Comparison of ENCODE assay signal across 9 cellular contexts in the genomic region with DNA sequence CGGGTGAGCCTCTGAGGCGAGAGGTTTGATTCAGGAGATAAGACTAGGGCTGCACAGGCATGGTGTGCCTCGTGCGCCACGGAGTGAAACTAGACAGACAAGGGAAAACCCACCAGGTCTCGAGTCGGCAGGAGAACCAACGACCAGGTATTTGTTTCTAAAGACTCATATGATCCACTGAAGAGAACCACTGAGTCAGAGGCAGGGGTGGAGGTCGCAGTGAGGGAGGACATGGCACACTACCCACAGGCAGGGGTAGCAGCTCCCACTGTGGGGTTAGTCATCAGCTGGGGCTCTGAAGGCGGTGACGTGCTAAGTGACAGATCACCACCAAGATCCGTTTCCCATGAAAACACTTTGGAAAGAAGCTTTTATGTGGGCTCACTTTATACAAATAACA. TPM values are rescaled to one million over a fixed set of nuclear protein-coding genes. Genes with fewer than 3 reads are reported as not detected.
DNase-seq lines count a peak whose midpoint lies in the region; ATAC-seq and TF ChIP-seq lines count a peak whose summit lies in the region.
"Had no signal": no experiment of that assay in that cellular context is flagged by ENCODE, and none has a peak within 500 bp of the region (broad histone marks: within the 10 kb centered on the region; RNA-seq: fewer than 3 reads in every experiment).

No MANE protein-coding gene starts in this region.

- H3K36me3 ChIP-seq in CD4-positive, CD25-positive, alpha-beta regulatory T cell (ENCODE audit: control insufficient read depth, insufficient read depth, low read length) = no peaks in the 10 kb centered on the region

- peak overlapping the region in 2 of 3 donors; percentile 68 to 93 for H3K27ac Mint-ChIP-seq in CD4-positive, CD25-positive, alpha-beta regulatory T cell
- peak overlapping the region in 3 of 5 experiments; percentile 10 to 20 (median 16) for H3K27ac Mint-ChIP-seq in brain

- in situ Hi-C loops in GM13977 (cut with MboI; ENCODE audit: low pct_unique_long_range_greater_than_20kb, low sequenced_read_pairs, unreplicated experiment) = no loop called here

- no peaks in the 10 kb centered on the region for H3K9me3 ChIP-seq in CD4-positive, CD25-positive, alpha-beta regulatory T cell (ENCODE audit: control insufficient read depth in 2 of 2, low read length in 2 of 2)

- peak; percentile 82 to 83 for ATAC-seq in CD4-positive, CD25-positive, alpha-beta regulatory T cell (ENCODE audit: low read depth in 2 of 2)
- ATAC-seq in GM18511 (IDR thresholded peaks at IDR 0.05; ENCODE audit: unreplicated experiment) = no peak

- no peaks in the 10 kb centered on the region for H3K27me3 Mint-ChIP-seq in CD4-positive, CD25-positive, alpha-beta regulatory T cell
- H3K27me3 Mint-ChIP-seq in brain = no peaks in the 10 kb centered on the region

- peak; percentile 30 to 70 (median 43) for DNase-seq in CD4-positive, CD25-positive, alpha-beta regulatory T cell
- DNase-seq in activated CD4-positive, CD25-positive, alpha-beta regulatory T cell treated with anti-CD3 and anti-CD28 coated beads, Interleukin-2, amount 50 U/mL, for 16 hours (ENCODE audit: low read depth, low spot score) = peak; percentile 69
- peak; percentile 75 to 87 (median 76) for DNase-seq in stimulated activated CD4-positive, alpha-beta T cell treated with anti-CD3 and anti-CD28 coated beads, Interleukin-12 subunit alpha, Interleukin-12 subunit beta, amount 100 ng/mL, for 48 hours (ENCODE audit: low read depth in 2 of 3, low spot score in 1 of 3)
- DNase-seq in Ammon's horn (ENCODE audit: low spot score) (no peak), T1000 (lab: John Stamatoyannopoulos, UW) (no peak), GM13977 (ENCODE audit: low spot score) (no peak)
- DNase-seq: KBM-7 had no signal

- peak overlapping the region; percentile 83 to 86 (median 84) for H3K4me3 Mint-ChIP-seq in CD4-positive, CD25-positive, alpha-beta regulatory T cell
- H3K4me3 Mint-ChIP-seq in brain = no peak overlapping the region

- H3K4me3 ChIP-seq in CD4-positive, CD25-positive, alpha-beta regulatory T cell (ENCODE audit: low read depth, low read length) = peak overlapping the region; percentile 65

- no peak for TF ChIP-seq CTCF in brain (conservative IDR thresholded peaks at IDR 0.05)
- TF ChIP-seq CTCF in GM13977 (IDR thresholded peaks at IDR 0.05; ENCODE audit: extremely low read depth, insufficient read depth, missing control alignments) = no peak

- no peaks in the 10 kb centered on the region for H3K27me3 ChIP-seq in CD4-positive, CD25-positive, alpha-beta regulatory T cell (ENCODE audit: control insufficient read depth, insufficient read depth, low read length)

- H3K36me3 Mint-ChIP-seq in CD4-positive, CD25-positive, alpha-beta regulatory T cell = peaks cover 13% of the 10 kb centered on the region
- H3K36me3 Mint-ChIP-seq in brain = peaks cover 38% of the 10 kb centered on the region

- H3K4me1 ChIP-seq in CD4-positive, CD25-positive, alpha-beta regulatory T cell (ENCODE audit: control insufficient read depth, insufficient read depth, low read length, poor library complexity, severe bottlenecking) = peaks cover 43% of the 10 kb centered on the region

- no peaks in the 10 kb centered on the region for H3K9me3 Mint-ChIP-seq in CD4-positive, CD25-positive, alpha-beta regulatory T cell
- H3K9me3 Mint-ChIP-seq in brain = peaks cover 0 to 3% (median 0%) of the 10 kb centered on the region in 5 experiments

- H3K4me1 Mint-ChIP-seq in CD4-positive, CD25-positive, alpha-beta regulatory T cell = peaks cover 58 to 85% (median 72%) of the 10 kb centered on the region in 4 donors
- peaks cover 96% of the 10 kb centered on the region for H3K4me1 Mint-ChIP-seq in brain

- H3K27ac ChIP-seq in CD4-positive, CD25-positive, alpha-beta regulatory T cell (ENCODE audit: insufficient read depth, low read length, poor library complexity, severe bottlenecking) = no peak overlapping the region

RNA-seq across cellular contexts. Expression of gene CHSY1, which starts 45.7 kb away (rescaled TPM):
- total RNA-seq in CD4-positive, CD25-positive, alpha-beta regulatory T cell = 24.8 TPM
- 1 to 10 TPM; 2.4 to 3.8 (median 2.6) TPM for polyA plus RNA-seq in CD4-positive, CD25-positive, alpha-beta regulatory T cell
- 23.9 TPM for polyA plus RNA-seq in brain (ENCODE audit: insufficient read depth, low read depth, low replicate concordance)

Comparison
In these comparisons a context has a peak if more than half of its experiments do, and no peak if none do; other contexts are left out.
1. DNase-seq: peak in CD4-positive, CD25-positive, alpha-beta regulatory T cell (3 of 3), activated CD4-positive, CD25-positive, alpha-beta regulatory T cell treated with anti-CD3 and anti-CD28 coated beads, Interleukin-2, amount 50 U/mL, for 16 hours (single experiment) and stimulated activated CD4-positive, alpha-beta T cell treated with anti-CD3 and anti-CD28 coated beads, Interleukin-12 subunit alpha, Interleukin-12 subunit beta, amount 100 ng/mL, for 48 hours (3 of 3); none in Ammon's horn (single experiment), T1000 (single experiment) and GM13977 (single experiment).
2. H3K4me3 Mint-ChIP-seq: peak in CD4-positive, CD25-positive, alpha-beta regulatory T cell (4 of 4); none in brain (0 of 5).